Comparison of ENCODE assay signal across 8 cellular contexts in genomic region chr3:45225465-45226205, GRCh38. TPM values are rescaled to one million over a fixed set of nuclear protein-coding genes. Genes with fewer than 3 reads are reported as not detected.
DNase-seq lines count a peak whose midpoint lies in the region; ATAC-seq and TF ChIP-seq lines count a peak whose summit lies in the region.

No MANE protein-coding gene starts in this region.

- H3K4me3 Mint-ChIP-seq in activated naive CD8-positive, alpha-beta T cell treated with anti-CD3 and anti-CD28 coated beads, Interleukin-2, amount 10 ng/mL, durations not matched to agents 7 days and 5 days: peak overlapping the region; percentile 43

- H3K27ac ChIP-seq in Panc1 (ENCODE audit: low read length) (no peak overlapping the region), iPS-18a (ENCODE audit: low read length) (no peak overlapping the region)

- in situ Hi-C loops in GM13977 (cut with MboI; ENCODE audit: low pct_unique_long_range_greater_than_20kb, low sequenced_read_pairs, unreplicated experiment): no loop called here
- in situ Hi-C loops in Panc1 (cut with HindIII; ENCODE audit: low pct_unique_long_range_greater_than_20kb, low sequenced_read_pairs): no loop called here

- TF ChIP-seq CTCF in GM13977 (IDR thresholded peaks at IDR 0.05; ENCODE audit: extremely low read depth, insufficient read depth, missing control alignments) (no peak), HFF-Myc (IDR thresholded peaks at IDR 0.05; ENCODE audit: low read depth, low read length, missing control alignments) (no peak), Panc1 (IDR thresholded peaks at IDR 0.05) (peak; percentile 45)

- H3K36me3 Mint-ChIP-seq in activated naive CD8-positive, alpha-beta T cell treated with anti-CD3 and anti-CD28 coated beads, Interleukin-2, amount 10 ng/mL, durations not matched to agents 7 days and 5 days: no peaks in the 10 kb centered on the region

- H3K9me3 ChIP-seq in Panc1 (ENCODE audit: control insufficient read depth, insufficient read depth, low read depth, low read length): no peaks in the 10 kb centered on the region
- no peaks in the 10 kb centered on the region for H3K9me3 ChIP-seq in iPS-18a (ENCODE audit: control insufficient read depth, low read depth, low read length)

- DNase-seq in GM13977 (ENCODE audit: low spot score) (peak; percentile 75), HFF-Myc (ENCODE audit: extremely low read depth, low read depth) (no peak), Panc1 (ENCODE audit: low read depth, low spot score) (no peak), DMS79 (lab: John Stamatoyannopoulos, UW) (no peak)
- peak; percentile 68 for DNase-seq in activated naive CD8-positive, alpha-beta T cell treated with anti-CD3 and anti-CD28 coated beads, Interleukin-2, amount 10 ng/mL, durations not matched to agents 7 days and 5 days
- DNase-seq in stimulated activated CD4-positive, alpha-beta T cell treated with anti-CD3 and anti-CD28 coated beads, Interleukin-12 subunit alpha, Interleukin-12 subunit beta, amount 100 ng/mL, for 4 hours: peak; percentile 32

- no peak overlapping the region for H3K27ac Mint-ChIP-seq in activated naive CD8-positive, alpha-beta T cell treated with anti-CD3 and anti-CD28 coated beads, Interleukin-2, amount 10 ng/mL, durations not matched to agents 7 days and 5 days

- peak; percentile 64 for ATAC-seq in Panc1
- ATAC-seq in activated naive CD8-positive, alpha-beta T cell treated with anti-CD3 and anti-CD28 coated beads, Interleukin-2, amount 10 ng/mL, durations not matched to agents 7 days and 5 days (ENCODE audit: low read depth): peak; percentile 43
- no peak for ATAC-seq in HG03565 (IDR thresholded peaks at IDR 0.05; ENCODE audit: unreplicated experiment)

- H3K4me3 ChIP-seq in HFF-Myc (replicated peaks; ENCODE audit: low read depth, low read length) (peak overlapping the region; percentile 84), Panc1 (ENCODE audit: low read depth in 2 of 2, low read length in 2 of 2) (peak overlapping the region; percentile 31 to 52; a peak in 3 of 4 replicates), iPS-18a (ENCODE audit: low read length) (peak overlapping the region; percentile 71)

- no TSS peak for BruUV-seq in Panc1 (replicated peaks; lab: Mats Ljungman, UMichigan)

- H3K4me1 ChIP-seq in Panc1 (ENCODE audit: control insufficient read depth, insufficient read depth, low read length): peaks cover 6% of the 10 kb centered on the region
- H3K4me1 ChIP-seq in iPS-18a (ENCODE audit: control insufficient read depth, low read depth, low read length): peaks cover 14% of the 10 kb centered on the region

- POLR2A ChIA-PET in Panc1 (lab: Charles Lee): no interaction called here
- POLR2A ChIA-PET in activated naive CD8-positive, alpha-beta T cell treated with anti-CD3 and anti-CD28 coated beads, Interleukin-2, amount 10 ng/mL, durations not matched to agents 7 days and 5 days (lab: Charles Lee): interaction anchor here (1.1 kb wide), 1 partner anchor 9 kb away, joined by 3 read pairs; no protein-coding TSS in a partner anchor

- no peak overlapping the region for H3K9ac ChIP-seq in iPS-18a (ENCODE audit: low read length)

- intact Hi-C loops in Panc1 (cut with micrococcal nuclease; ENCODE audit: unreplicated experiment): no loop called here

- H3K27me3 ChIP-seq in Panc1 (ENCODE audit: control insufficient read depth, insufficient read depth, low read length) (no peaks in the 10 kb centered on the region; the same call in none of the 2 replicates), iPS-18a (ENCODE audit: control insufficient read depth, insufficient read depth, low read length) (peaks cover 33% of the 10 kb centered on the region)

- H3K36me3 ChIP-seq in Panc1 (ENCODE audit: control insufficient read depth, insufficient read depth, low read length) (no peaks in the 10 kb centered on the region), iPS-18a (ENCODE audit: control insufficient read depth, low read depth, low read length) (no peaks in the 10 kb centered on the region)

- CTCF ChIA-PET in Panc1 (lab: Charles Lee): interaction anchor here (0.6 kb wide), 1 partner anchor 194 kb away, joined by 3 read pairs; no protein-coding TSS in a partner anchor

- peaks cover 83% of the 10 kb centered on the region for H3K27me3 Mint-ChIP-seq in activated naive CD8-positive, alpha-beta T cell treated with anti-CD3 and anti-CD28 coated beads, Interleukin-2, amount 10 ng/mL, durations not matched to agents 7 days and 5 days

- no peaks in the 10 kb centered on the region for H3K9me3 Mint-ChIP-seq in activated naive CD8-positive, alpha-beta T cell treated with anti-CD3 and anti-CD28 coated beads, Interleukin-2, amount 10 ng/mL, durations not matched to agents 7 days and 5 days

- peaks cover 9% of the 10 kb centered on the region for H3K4me1 Mint-ChIP-seq in activated naive CD8-positive, alpha-beta T cell treated with anti-CD3 and anti-CD28 coated beads, Interleukin-2, amount 10 ng/mL, durations not matched to agents 7 days and 5 days

RNA-seq across cellular contexts. Expression of gene TMEM158, which starts 0.5 kb away (rescaled TPM):
- total RNA-seq in Panc1 (2021; ENCODE audit: unreplicated experiment): 7.3 TPM
- 2.7 TPM for polyA plus RNA-seq in Panc1 (2012; ENCODE audit: insufficient read length)
- not detected for total RNA-seq in activated naive CD8-positive, alpha-beta T cell treated with anti-CD3 and anti-CD28 coated beads, Interleukin-2, amount 10 ng/mL, durations not matched to agents 7 days and 5 days

Comparison
In these comparisons a context has a peak if more than half of its experiments do, and no peak if none do; other contexts are left out.
1. DNase-seq: peak in GM13977 (single experiment), activated naive CD8-positive, alpha-beta T cell treated with anti-CD3 and anti-CD28 coated beads, Interleukin-2, amount 10 ng/mL, durations not matched to agents 7 days and 5 days (single experiment) and stimulated activated CD4-positive, alpha-beta T cell treated with anti-CD3 and anti-CD28 coated beads, Interleukin-12 subunit alpha, Interleukin-12 subunit beta, amount 100 ng/mL, for 4 hours (single experiment); none in HFF-Myc (single experiment), Panc1 (single experiment) and DMS79 (single experiment).
2. Peak in every context shown above with its lines, with median percentiles within 50 percentile points of each other: H3K4me3 ChIP-seq.